Comparison of ENCODE assay signal across 20 cellular contexts in genomic region chrX:74220277-74220676, GRCh38.
DNase-seq lines count a peak whose midpoint lies in the region; ATAC-seq, FAIRE-seq and TF ChIP-seq lines count a peak whose summit lies in the region.
"Had no signal": no experiment of that assay in that cellular context is flagged by ENCODE, and none has a peak within 500 bp of the region (broad histone marks: within the 10 kb centered on the region; RNA-seq: fewer than 3 reads in every experiment).

No MANE protein-coding gene starts in this region.

- H3K36me3 Mint-ChIP-seq in activated T-cell treated with anti-CD3 and anti-CD28 coated beads, Interleukin-2, amount 50 U/mL, for 72 hours (ENCODE audit: insufficient read depth in 2 of 2): peaks cover 7 to 9% of the 10 kb centered on the region in 2 donors
- peaks cover 77% of the 10 kb centered on the region for H3K36me3 Mint-ChIP-seq in activated T-helper 17 cell treated with anti-CD3 and anti-CD28 coated beads, Interleukin-2, amount 50 U/mL, for 72 hours (ENCODE audit: low read depth)
- peaks cover 11% of the 10 kb centered on the region for H3K36me3 Mint-ChIP-seq in central memory CD8-positive, alpha-beta T cell (ENCODE audit: insufficient read depth)

- TF ChIP-seq CTCF in psoas muscle (IDR thresholded peaks at IDR 0.05): no peak

- peaks cover 5% of the 10 kb centered on the region for H3K4me1 Mint-ChIP-seq in activated T-cell treated with anti-CD3 and anti-CD28 coated beads, Interleukin-2, amount 50 U/mL, for 72 hours (ENCODE audit: low read depth)
- peaks cover 14% of the 10 kb centered on the region for H3K4me1 Mint-ChIP-seq in activated T-helper 17 cell treated with anti-CD3 and anti-CD28 coated beads, Interleukin-2, amount 50 U/mL, for 72 hours
- peaks cover 13% of the 10 kb centered on the region for H3K4me1 Mint-ChIP-seq in central memory CD8-positive, alpha-beta T cell

- H3K27ac ChIP-seq in psoas muscle: no peak overlapping the region

- H3K4me3 ChIP-seq in psoas muscle: no peak overlapping the region
- H3K4me3 ChIP-seq: GM12878 had no signal

- H3K27me3 Mint-ChIP-seq in activated T-cell treated with anti-CD3 and anti-CD28 coated beads, Interleukin-2, amount 50 U/mL, for 72 hours (ENCODE audit: low read depth): peaks cover 13% of the 10 kb centered on the region
- H3K27me3 Mint-ChIP-seq in activated T-helper 17 cell treated with anti-CD3 and anti-CD28 coated beads, Interleukin-2, amount 50 U/mL, for 72 hours: no peaks in the 10 kb centered on the region
- no peaks in the 10 kb centered on the region for H3K27me3 Mint-ChIP-seq in central memory CD8-positive, alpha-beta T cell

- peak overlapping the region in 1 of 2 donors; percentile 33 for H3K4me3 Mint-ChIP-seq in activated T-cell treated with anti-CD3 and anti-CD28 coated beads, Interleukin-2, amount 50 U/mL, for 72 hours
- peak overlapping the region; percentile 1 for H3K4me3 Mint-ChIP-seq in activated T-helper 17 cell treated with anti-CD3 and anti-CD28 coated beads, Interleukin-2, amount 50 U/mL, for 72 hours
- H3K4me3 Mint-ChIP-seq in central memory CD8-positive, alpha-beta T cell: no peak overlapping the region
- H3K4me3 Mint-ChIP-seq: CD8-positive, alpha-beta memory T cell had no signal

- DNase-seq in activated T-cell treated with anti-CD3 and anti-CD28 coated beads, Interleukin-2, amount 50 U/mL, for 72 hours: no peak
- no peak for DNase-seq in activated T-cell treated with anti-CD3 and anti-CD28 coated beads, Interleukin-2, amount 50 U/mL, for 48 hours
- no peak for DNase-seq in GM12892 (ENCODE audit: insufficient read length)
- no peak for DNase-seq in central memory CD8-positive, alpha-beta T cell (ENCODE audit: low spot score in 2 of 2)
- no peak for DNase-seq in psoas muscle
- no peak for DNase-seq in activated gamma-delta T cell (lab: John Stamatoyannopoulos, UW)
- DNase-seq: C1 segment of cervical spinal cord; CD8-positive, alpha-beta memory T cell; DMS 273 treated with DMSO at 0.1 percent for 48 hours; DMS79; EL; GDM1; GOT3; HCEC 1CT had no signal

- peaks cover 0 to 8% (median 0%) of the 10 kb centered on the region in 3 donors for H3K27me3 ChIP-seq in psoas muscle (ENCODE audit: insufficient read depth in 3 of 3, low read length in 2 of 3)

- peak overlapping the region; percentile 21 for H3K27ac Mint-ChIP-seq in activated T-cell treated with anti-CD3 and anti-CD28 coated beads, Interleukin-2, amount 50 U/mL, for 72 hours
- peak overlapping the region; percentile 38 for H3K27ac Mint-ChIP-seq in activated T-helper 17 cell treated with anti-CD3 and anti-CD28 coated beads, Interleukin-2, amount 50 U/mL, for 72 hours
- peak overlapping the region; percentile 8 for H3K27ac Mint-ChIP-seq in central memory CD8-positive, alpha-beta T cell (ENCODE audit: low read depth)

- H3K9me3 ChIP-seq in psoas muscle: no peaks in the 10 kb centered on the region

- H3K9me3 Mint-ChIP-seq in activated T-cell treated with anti-CD3 and anti-CD28 coated beads, Interleukin-2, amount 50 U/mL, for 72 hours: peaks cover 0 to 2% of the 10 kb centered on the region in 2 donors
- no peaks in the 10 kb centered on the region for H3K9me3 Mint-ChIP-seq in activated T-helper 17 cell treated with anti-CD3 and anti-CD28 coated beads, Interleukin-2, amount 50 U/mL, for 72 hours
- H3K9me3 Mint-ChIP-seq in central memory CD8-positive, alpha-beta T cell: no peaks in the 10 kb centered on the region

- 71 to 93% (median 91%) methylated on average over 2 of the region's 2 CpGs for WGBS in psoas muscle, 3 donors

- H3K4me1 ChIP-seq in psoas muscle: no peaks in the 10 kb centered on the region

- TF ChIP-seq POLR2A in GM12892 (IDR thresholded peaks at IDR 0.05; ENCODE audit: low read depth, low read length): no peak

- intact Hi-C loops in psoas muscle (cut with DNase I): no loop called here

- peaks cover 0 to 15% of the 10 kb centered on the region in 2 donors for H3K36me3 ChIP-seq in psoas muscle (ENCODE audit: insufficient read depth in 1 of 2, low read depth in 1 of 2)

- ATAC-seq in activated T-cell treated with anti-CD3 and anti-CD28 coated beads, Interleukin-2, amount 50 U/mL, for 72 hours (replicated peaks in 1 of 2): peak in 1 of 2 donors; percentile 50
- peak; percentile 70 for ATAC-seq in activated T-helper 17 cell treated with anti-CD3 and anti-CD28 coated beads, Interleukin-2, amount 50 U/mL, for 72 hours (replicated peaks)
- no peak for ATAC-seq in central memory CD8-positive, alpha-beta T cell (replicated peaks; ENCODE audit: extremely low read depth, poor library complexity, severe bottlenecking)
- ATAC-seq in GM18519 (IDR thresholded peaks at IDR 0.05; ENCODE audit: low FRiP score, unreplicated experiment) (no peak), psoas muscle (no peak)
- ATAC-seq: GM12878 had no signal

- peak; percentile 36 for FAIRE-seq in GM12892 (lab: Jason Lieb, UNC)
- FAIRE-seq: D721Med, GM12878, GM18507, H54 had no signal
